Comparison of ENCODE assay signal across 1 cellular context in genomic region chr6:136288566-136289326, GRCh38.
A peak's percentile ranks its signal among the peaks of the same experiment; 100 is the strongest.
TF ChIP-seq lines count a peak whose summit lies in the region.

No MANE protein-coding gene starts in this region.

TF ChIP-seq in GM12878, 131 proteins besides CTCF, POLR2A, EP300 and RAD21 (continued from another document and continues in another):
- TF ChIP-seq ETV6 (conservative IDR thresholded peaks at IDR 0.05 in 1 of 2, IDR thresholded peaks at IDR 0.05 in 1 of 2; ENCODE audit: borderline replicate concordance in 1 of 2, low read depth in 1 of 2) (no peak), SMC3 (IDR thresholded peaks at IDR 0.05; ENCODE audit: borderline replicate concordance, low read length) (no peak), SUZ12 (IDR thresholded peaks at IDR 0.05; ENCODE audit: unreplicated experiment) (no peak), NKRF (conservative IDR thresholded peaks at IDR 0.05) (peak; percentile 92), ESRRA (IDR thresholded peaks at IDR 0.05; ENCODE audit: low read length) (no peak), CREB1 (IDR thresholded peaks at IDR 0.05; ENCODE audit: low read depth) (no peak), ZBTB33 (IDR thresholded peaks at IDR 0.05) (no peak), SUPT20H (IDR thresholded peaks at IDR 0.05; ENCODE audit: borderline replicate concordance, control insufficient read depth, low read depth, low read length) (no peak), FOS (IDR thresholded peaks at IDR 0.05; ENCODE audit: borderline replicate concordance, extremely low read depth, insufficient read length) (no peak), ZZZ3 (IDR thresholded peaks at IDR 0.05; ENCODE audit: control insufficient read depth, insufficient read length, low read depth) (no peak), LARP7 (IDR thresholded peaks at IDR 0.05) (no peak), ZNF274 (IDR thresholded peaks at IDR 0.05; ENCODE audit: insufficient read depth, insufficient read length) (no peak), POU2F2 (IDR thresholded peaks at IDR 0.05; ENCODE audit: borderline replicate concordance, low read depth, low read length) (no peak), FOXM1 (IDR thresholded peaks at IDR 0.05; ENCODE audit: low read depth, low read length) (no peak), TBL1XR1 (IDR thresholded peaks at IDR 0.05; ENCODE audit: low read depth, low read length) (0 out of 2 replicates have a peak, but pooled peaks have one; percentile 51), YY1 (IDR thresholded peaks at IDR 0.05; ENCODE audit: low read depth, low read length) (peak; percentile 68; the same call in 1 of the 2 replicates), SMAD5 (IDR thresholded peaks at IDR 0.05; ENCODE audit: low read depth) (no peak), IRF3 (IDR thresholded peaks at IDR 0.05) (no peak), POLR2AphosphoS2 (IDR thresholded peaks at IDR 0.05; ENCODE audit: low read depth, low read length) (no peak), E2F8 (IDR thresholded peaks at IDR 0.05; ENCODE audit: low read depth, partially characterized antibody) (no peak), NR2C2 (IDR thresholded peaks at IDR 0.05; ENCODE audit: borderline replicate concordance, control insufficient read depth, insufficient read length, low read depth) (no peak), CHD2 (IDR thresholded peaks at IDR 0.05; ENCODE audit: borderline replicate concordance, low read depth, low read length) (no peak; the same call in 1 of the 2 replicates), NFYA (IDR thresholded peaks at IDR 0.05; ENCODE audit: borderline replicate concordance, low read depth, low read length) (no peak), BCL11A (IDR thresholded peaks at IDR 0.05; ENCODE audit: low read depth, low read length) (no peak), SRF (IDR thresholded peaks at IDR 0.05; ENCODE audit: low read depth in 2 of 2, low read length in 2 of 2) (no peak), ZBTB11 (CRISPR knock-in tag; IDR thresholded peaks at IDR 0.05) (no peak), ZBED1 (IDR thresholded peaks at IDR 0.05; ENCODE audit: borderline replicate concordance) (no peak), SMARCA5 (IDR thresholded peaks at IDR 0.05) (peak; percentile 93), NR2F1 (conservative IDR thresholded peaks at IDR 0.05) (no peak), TARDBP (IDR thresholded peaks at IDR 0.05; ENCODE audit: borderline replicate concordance) (no peak), NBN (IDR thresholded peaks at IDR 0.05) (peak; percentile 15; the same call in 1 of the 2 replicates), MEF2A (IDR thresholded peaks at IDR 0.05; ENCODE audit: insufficient read depth, low read depth, low read length) (no peak), MXI1 (IDR thresholded peaks at IDR 0.05; ENCODE audit: low read depth, low read length) (peak; percentile 82), SKIL (IDR thresholded peaks at IDR 0.05; ENCODE audit: low read depth, poor library complexity, severe bottlenecking) (peak; percentile 24), IRF5 (IDR thresholded peaks at IDR 0.05; ENCODE audit: borderline replicate concordance) (no peak), BCLAF1 (IDR thresholded peaks at IDR 0.05) (no peak), REST (IDR thresholded peaks at IDR 0.05; ENCODE audit: low read depth, low read length) (no peak), MEF2B (IDR thresholded peaks at IDR 0.05; ENCODE audit: partially characterized antibody, poor library complexity, severe bottlenecking) (peak; percentile 27)
